29 cellular contexts compared by ENCODE assay signal in genomic region chr3:180322829-180323228, GRCh38.
"Had no signal": no experiment of that assay in that cellular context is flagged by ENCODE, and none has a peak within 500 bp of the region (broad histone marks: within the 10 kb centered on the region; RNA-seq: fewer than 3 reads in every experiment).

No MANE protein-coding gene starts in this region.

- H3K27me3 Mint-ChIP-seq: natural killer cell treated with Interleukin-12 subunit alpha and Interleukin-12 subunit beta and Interleukin-15 and Interleukin-18, amount 100 ng/mL, for 72 hours; stimulated activated memory B cell treated with anti-CD40 and anti-IgM and Interleukin-4, amounts not matched to agents 10 μg/mL and 1 μg/mL and 100 μg/mL, for 72 hours; stimulated activated naive CD8-positive, alpha-beta T cell treated with anti-CD3 and anti-CD28 coated beads, Interleukin-15, amount 100 ng/mL, for 72 hours had no signal

- H3K27me3 ChIP-seq: ovary, right lobe of liver, sigmoid colon, suprapubic skin, testis, tibial artery, transverse colon, upper lobe of left lung, vagina had no signal

- H2AFZ ChIP-seq: parathyroid adenoma had no signal

- H3K27ac Mint-ChIP-seq: naive thymus-derived CD8-positive, alpha-beta T cell; natural killer cell treated with Interleukin-12 subunit alpha and Interleukin-12 subunit beta and Interleukin-15 and Interleukin-18, amount 100 ng/mL, for 72 hours; nephron progenitor cell; progenitor cell of endocrine pancreas; stimulated activated memory B cell treated with anti-CD40 and anti-IgM and Interleukin-4, amounts not matched to agents 10 μg/mL and 1 μg/mL and 100 μg/mL, for 72 hours; stimulated activated naive CD8-positive, alpha-beta T cell treated with anti-CD3 and anti-CD28 coated beads, Interleukin-15, amount 100 ng/mL, for 72 hours had no signal

- H3K4me3 Mint-ChIP-seq: naive thymus-derived CD8-positive, alpha-beta T cell; natural killer cell treated with Interleukin-12 subunit alpha and Interleukin-12 subunit beta and Interleukin-15 and Interleukin-18, amount 100 ng/mL, for 72 hours; nephron progenitor cell; neural crest cell; stimulated activated memory B cell treated with anti-CD40 and anti-IgM and Interleukin-4, amounts not matched to agents 10 μg/mL and 1 μg/mL and 100 μg/mL, for 72 hours; stimulated activated naive CD8-positive, alpha-beta T cell treated with anti-CD3 and anti-CD28 coated beads, Interleukin-15, amount 100 ng/mL, for 72 hours had no signal

- H3K9me3 Mint-ChIP-seq: nephron progenitor cell; neural crest cell; stimulated activated memory B cell treated with anti-CD40 and anti-IgM and Interleukin-4, amounts not matched to agents 10 μg/mL and 1 μg/mL and 100 μg/mL, for 72 hours had no signal

- H3K9me3 ChIP-seq: ovary, psoas muscle, right lobe of liver, sigmoid colon, suprapubic skin, testis, tibial artery, transverse colon, upper lobe of left lung, vagina had no signal

- H3K4me3 ChIP-seq: ovary, psoas muscle, right lobe of liver, sigmoid colon, suprapubic skin, testis, tibial artery, transverse colon, upper lobe of left lung, vagina had no signal

- H3K27ac ChIP-seq: ovary, parathyroid adenoma, psoas muscle, right lobe of liver, sigmoid colon, suprapubic skin, testis, tibial artery, transverse colon, upper lobe of left lung, vagina had no signal

- H3K36me3 Mint-ChIP-seq: naive thymus-derived CD8-positive, alpha-beta T cell; stimulated activated memory B cell treated with anti-CD40 and anti-IgM and Interleukin-4, amounts not matched to agents 10 μg/mL and 1 μg/mL and 100 μg/mL, for 72 hours had no signal

- H3K4me1 Mint-ChIP-seq: naive thymus-derived CD8-positive, alpha-beta T cell; nephron progenitor cell; neural crest cell; stimulated activated memory B cell treated with anti-CD40 and anti-IgM and Interleukin-4, amounts not matched to agents 10 μg/mL and 1 μg/mL and 100 μg/mL, for 72 hours; stimulated activated naive CD8-positive, alpha-beta T cell treated with anti-CD3 and anti-CD28 coated beads, Interleukin-15, amount 100 ng/mL, for 72 hours had no signal

- ATAC-seq: naive thymus-derived CD8-positive, alpha-beta T cell; natural killer cell treated with Interleukin-12 subunit alpha and Interleukin-12 subunit beta and Interleukin-15 and Interleukin-18, amount 100 ng/mL, for 72 hours; psoas muscle; right cardiac atrium; right lobe of liver; stimulated activated memory B cell treated with anti-CD40 and anti-IgM and Interleukin-4, amounts not matched to agents 10 μg/mL and 1 μg/mL and 100 μg/mL, for 72 hours; stimulated activated naive CD8-positive, alpha-beta T cell treated with anti-CD3 and anti-CD28 coated beads, Interleukin-15, amount 100 ng/mL, for 72 hours; stimulated activated naive CD8-positive, alpha-beta T cell treated with anti-CD3 and anti-CD28 coated beads, Interleukin-15, Interleukin-2, amounts not matched to agents 100 U/mL and 50 U/mL, for 24 hours had no signal

- H3K9ac ChIP-seq: parathyroid adenoma had no signal

- H3K4me1 ChIP-seq: psoas muscle, right lobe of liver, sigmoid colon, suprapubic skin, testis, tibial artery, transverse colon, upper lobe of left lung, vagina had no signal

- H3K36me3 ChIP-seq: ovary, right lobe of liver, sigmoid colon, suprapubic skin, tibial artery, transverse colon, upper lobe of left lung, vagina had no signal

- DNase-seq: naive thymus-derived CD8-positive, alpha-beta T cell; nephron progenitor cell; occipital lobe; ovary; psoas muscle; right lobe of liver; sigmoid colon; small intestine; stimulated activated CD4-positive, alpha-beta T cell treated with anti-CD3 and anti-CD28 coated beads, Interleukin-12 subunit alpha, Interleukin-12 subunit beta, amount 100 ng/mL, for 4 hours; stimulated activated CD4-positive, alpha-beta T cell treated with anti-CD3 and anti-CD28 coated beads, Interleukin-1b, Interleukin-23, amount 100 ng/mL, for 48 hours; stimulated activated CD4-positive, alpha-beta T cell treated with anti-CD3 and anti-CD28 coated beads, Interleukin-4, amount 100 ng/mL, for 1 hour; stimulated activated CD4-positive, alpha-beta T cell treated with anti-CD3 and anti-CD28 coated beads, Interleukin-4, amount 100 ng/mL, for 4 hours; stimulated activated CD8-positive, alpha-beta memory T cell treated with anti-CD3 and anti-CD28 coated beads, Interleukin-4, amount 100 ng/mL, for 48 hours; stimulated activated naive CD4-positive, alpha-beta T cell; stimulated activated naive CD8-positive, alpha-beta T cell treated with anti-CD3 and anti-CD28 coated beads, Interleukin-15, amount 100 ng/mL, for 72 hours; stimulated activated naive CD8-positive, alpha-beta T cell treated with anti-CD3 and anti-CD28 coated beads, Interleukin-15, Interleukin-2, amounts not matched to agents 100 U/mL and 50 U/mL, for 24 hours; substantia nigra; testis; tibial artery; transverse colon had no signal
